Comparison of ENCODE assay signal across 23 cellular contexts in genomic region chr5:173236531-173237501, GRCh38. TPM values are rescaled to one million over a fixed set of nuclear protein-coding genes. Genes with fewer than 3 reads are reported as not detected.
DNase-seq lines count a peak whose midpoint lies in the region; ATAC-seq and TF ChIP-seq lines count a peak whose summit lies in the region.
"Had no signal": no experiment of that assay in that cellular context is flagged by ENCODE, and none has a peak within 500 bp of the region (broad histone marks: within the 10 kb centered on the region; RNA-seq: fewer than 3 reads in every experiment).

No MANE protein-coding gene starts in this region.

- H4K5ac ChIP-seq in mesendoderm (ENCODE audit: low read length): no peak overlapping the region

- no peak for TF ChIP-seq CTCF in type B pancreatic cell (conservative IDR thresholded peaks at IDR 0.05)
- no peak for TF ChIP-seq CTCF in gastroesophageal sphincter (IDR thresholded peaks at IDR 0.05)

- no peaks in the 10 kb centered on the region for H3K79me1 ChIP-seq in mesendoderm (ENCODE audit: low read length)

- no peak for TF ChIP-seq EP300 in gastroesophageal sphincter (IDR thresholded peaks at IDR 0.05)

- H3K4me1 Mint-ChIP-seq in stimulated activated naive CD8-positive, alpha-beta T cell treated with anti-CD3 and anti-CD28 coated beads, Interleukin-15, Interleukin-2, amounts not matched to agents 100 ng/mL and 50 ng/mL, for 24 hours (ENCODE audit: low read depth): peaks cover 57% of the 10 kb centered on the region
- peaks cover 20% of the 10 kb centered on the region for H3K4me1 Mint-ChIP-seq in activated T-helper 1 cell treated with anti-CD3 and anti-CD28 coated beads, Interleukin-12 subunit alpha, Interleukin-12 subunit beta, Interleukin-2, Interleukin-4 antibody, amounts not matched to agents 30 ng/mL and 10 ng/mL and 1 ng/mL, durations not matched to agents 14 hours and 24 hours and 36 hours (ENCODE audit: low read depth)
- H3K4me1 Mint-ChIP-seq in type B pancreatic cell (ENCODE audit: unreplicated experiment): peaks cover 47% of the 10 kb centered on the region

- H3K27me3 ChIP-seq in mesendoderm (ENCODE audit: insufficient read depth, low read length, poor library complexity) (peaks cover 57% of the 10 kb centered on the region), gastroesophageal sphincter (peaks cover 100% of the 10 kb centered on the region)

- no peaks in the 10 kb centered on the region for H3K79me2 ChIP-seq in mesendoderm (ENCODE audit: control insufficient read depth, insufficient read depth, low read length)

- TF ChIP-seq POLR2A in gastroesophageal sphincter (IDR thresholded peaks at IDR 0.05): no peak

- no peak overlapping the region for H2BK5ac ChIP-seq in mesendoderm (ENCODE audit: low read length)

- H3K36me3 ChIP-seq in mesendoderm (ENCODE audit: control insufficient read depth, insufficient read depth, low read length) (no peaks in the 10 kb centered on the region), gastroesophageal sphincter (no peaks in the 10 kb centered on the region)
- H3K36me3 ChIP-seq: ovary, Peyer's patch had no signal

- H3K9ac ChIP-seq in mesendoderm (ENCODE audit: low read length): no peak overlapping the region
- H3K9ac ChIP-seq: SK-N-SH had no signal

- H4K8ac ChIP-seq in mesendoderm (ENCODE audit: low read depth, low read length): no peak overlapping the region

- H2BK120ac ChIP-seq in mesendoderm (ENCODE audit: low read depth, low read length): no peak overlapping the region

- H3K4me3 ChIP-seq in mesendoderm (ENCODE audit: low read length) (no peak overlapping the region), gastroesophageal sphincter (no peak overlapping the region)
- H3K4me3 ChIP-seq: ovary, Peyer's patch, skin epidermis had no signal

- no peak for DNase-seq in stimulated activated naive CD8-positive, alpha-beta T cell treated with anti-CD3 and anti-CD28 coated beads, Interleukin-15, Interleukin-2, amounts not matched to agents 100 U/mL and 50 U/mL, for 24 hours
- DNase-seq in activated T-helper 1 cell treated with anti-CD3 and anti-CD28 coated beads, Interleukin-12 subunit alpha, Interleukin-12 subunit beta, Interleukin-2, Interleukin-4 antibody, amounts not matched to agents 30 ng/mL and 10 ng/mL and 1 ng/mL, durations not matched to agents 14 hours and 24 hours and 36 hours (ENCODE audit: low spot score): no peak
- peak; percentile 36 for DNase-seq in mesendoderm
- no peak for DNase-seq in type B pancreatic cell (ENCODE audit: extremely low spot score, unreplicated experiment)
- no peak for DNase-seq in midbrain (lab: John Stamatoyannopoulos, UW)
- DNase-seq: activated CD4-positive, alpha-beta T cell treated with anti-CD3 and anti-CD28 coated beads, Interleukin-2, amount 10 ng/mL, durations not matched to agents 7 days and 5 days; activated T-cell treated with anti-CD3 and anti-CD28 coated beads, Interleukin-2, amount 50 U/mL, for 4 hours; cerebellar nuclear complex; HCEC 1CT; hypothalamus; Kasumi-1; NCI-H1105 treated with DMSO at 0.1 percent for 48 hours; NCI-H2171 treated with DMSO at 0.1 percent for 48 hours; ovary; Peyer's patch; SK-N-SH; trophoblast cell had no signal

- H3K27ac ChIP-seq in mesendoderm (ENCODE audit: low read depth, low read length): no peak overlapping the region
- H3K27ac ChIP-seq in gastroesophageal sphincter: no peak overlapping the region
- H3K27ac ChIP-seq: ovary, Peyer's patch, skin epidermis had no signal

- H3K9me3 ChIP-seq in gastroesophageal sphincter: no peaks in the 10 kb centered on the region
- H3K9me3 ChIP-seq: ovary, Peyer's patch, SK-N-SH had no signal

- H3K4me3 Mint-ChIP-seq in stimulated activated naive CD8-positive, alpha-beta T cell treated with anti-CD3 and anti-CD28 coated beads, Interleukin-15, Interleukin-2, amounts not matched to agents 100 ng/mL and 50 ng/mL, for 24 hours: peak overlapping the region; percentile 51
- H3K4me3 Mint-ChIP-seq in activated T-helper 1 cell treated with anti-CD3 and anti-CD28 coated beads, Interleukin-12 subunit alpha, Interleukin-12 subunit beta, Interleukin-2, Interleukin-4 antibody, amounts not matched to agents 30 ng/mL and 10 ng/mL and 1 ng/mL, durations not matched to agents 14 hours and 24 hours and 36 hours: no peak overlapping the region
- H3K4me3 Mint-ChIP-seq in type B pancreatic cell: peak overlapping the region; percentile 71
- H3K4me3 Mint-ChIP-seq: activated T-cell treated with anti-CD3 and anti-CD28 coated beads, Interleukin-2, amount 50 U/mL, for 4 hours had no signal

- no peak overlapping the region for H3K27ac Mint-ChIP-seq in stimulated activated naive CD8-positive, alpha-beta T cell treated with anti-CD3 and anti-CD28 coated beads, Interleukin-15, Interleukin-2, amounts not matched to agents 100 ng/mL and 50 ng/mL, for 24 hours
- peak overlapping the region; percentile 76 for H3K27ac Mint-ChIP-seq in activated T-helper 1 cell treated with anti-CD3 and anti-CD28 coated beads, Interleukin-12 subunit alpha, Interleukin-12 subunit beta, Interleukin-2, Interleukin-4 antibody, amounts not matched to agents 30 ng/mL and 10 ng/mL and 1 ng/mL, durations not matched to agents 14 hours and 24 hours and 36 hours
- peak overlapping the region; percentile 16 for H3K27ac Mint-ChIP-seq in type B pancreatic cell

- ATAC-seq in stimulated activated naive CD8-positive, alpha-beta T cell treated with anti-CD3 and anti-CD28 coated beads, Interleukin-15, Interleukin-2, amounts not matched to agents 100 U/mL and 50 U/mL, for 24 hours: no peak
- no peak for ATAC-seq in GM19395 (IDR thresholded peaks at IDR 0.05; ENCODE audit: unreplicated experiment)
- no peak for ATAC-seq in gastroesophageal sphincter
- ATAC-seq: activated T-cell treated with anti-CD3 and anti-CD28 coated beads, Interleukin-2, amount 50 U/mL, for 4 hours had no signal

- H3K36me3 Mint-ChIP-seq in stimulated activated naive CD8-positive, alpha-beta T cell treated with anti-CD3 and anti-CD28 coated beads, Interleukin-15, Interleukin-2, amounts not matched to agents 100 ng/mL and 50 ng/mL, for 24 hours (ENCODE audit: low read depth): no peaks in the 10 kb centered on the region
- H3K36me3 Mint-ChIP-seq in activated T-helper 1 cell treated with anti-CD3 and anti-CD28 coated beads, Interleukin-12 subunit alpha, Interleukin-12 subunit beta, Interleukin-2, Interleukin-4 antibody, amounts not matched to agents 30 ng/mL and 10 ng/mL and 1 ng/mL, durations not matched to agents 14 hours and 24 hours and 36 hours (ENCODE audit: low read depth): peaks cover 1% of the 10 kb centered on the region
- peaks cover 3% of the 10 kb centered on the region for H3K36me3 Mint-ChIP-seq in type B pancreatic cell

- H3K18ac ChIP-seq in mesendoderm (ENCODE audit: low read length): no peak overlapping the region

- peaks cover 86% of the 10 kb centered on the region for H3K27me3 Mint-ChIP-seq in stimulated activated naive CD8-positive, alpha-beta T cell treated with anti-CD3 and anti-CD28 coated beads, Interleukin-15, Interleukin-2, amounts not matched to agents 100 ng/mL and 50 ng/mL, for 24 hours
- H3K27me3 Mint-ChIP-seq in activated T-helper 1 cell treated with anti-CD3 and anti-CD28 coated beads, Interleukin-12 subunit alpha, Interleukin-12 subunit beta, Interleukin-2, Interleukin-4 antibody, amounts not matched to agents 30 ng/mL and 10 ng/mL and 1 ng/mL, durations not matched to agents 14 hours and 24 hours and 36 hours (ENCODE audit: insufficient read depth): peaks cover 85% of the 10 kb centered on the region
- H3K27me3 Mint-ChIP-seq in type B pancreatic cell: peaks cover 98% of the 10 kb centered on the region

- no peaks in the 10 kb centered on the region for H3K9me3 Mint-ChIP-seq in stimulated activated naive CD8-positive, alpha-beta T cell treated with anti-CD3 and anti-CD28 coated beads, Interleukin-15, Interleukin-2, amounts not matched to agents 100 ng/mL and 50 ng/mL, for 24 hours
- no peaks in the 10 kb centered on the region for H3K9me3 Mint-ChIP-seq in activated T-helper 1 cell treated with anti-CD3 and anti-CD28 coated beads, Interleukin-12 subunit alpha, Interleukin-12 subunit beta, Interleukin-2, Interleukin-4 antibody, amounts not matched to agents 30 ng/mL and 10 ng/mL and 1 ng/mL, durations not matched to agents 14 hours and 24 hours and 36 hours
- no peaks in the 10 kb centered on the region for H3K9me3 Mint-ChIP-seq in type B pancreatic cell
- H3K9me3 Mint-ChIP-seq: activated CD4-positive, alpha-beta T cell treated with anti-CD3 and anti-CD28 coated beads, Interleukin-2, amount 10 ng/mL, durations not matched to agents 7 days and 5 days; activated T-cell treated with anti-CD3 and anti-CD28 coated beads, Interleukin-2, amount 50 U/mL, for 4 hours had no signal

- no peak overlapping the region for H2AK5ac ChIP-seq in mesendoderm (ENCODE audit: low read length)

- intact Hi-C loops in activated T-helper 1 cell treated with anti-CD3 and anti-CD28 coated beads, Interleukin-12 subunit alpha, Interleukin-12 subunit beta, Interleukin-2, Interleukin-4 antibody, amounts not matched to agents 30 ng/mL and 10 ng/mL and 1 ng/mL, durations not matched to agents 14 hours and 24 hours and 36 hours (cut with micrococcal nuclease): no loop called here

- peaks cover 11% of the 10 kb centered on the region for H3K4me1 ChIP-seq in mesendoderm (ENCODE audit: control insufficient read depth, low read depth, low read length)
- peaks cover 0 to 73% (median 26%) of the 10 kb centered on the region in 3 donors for H3K4me1 ChIP-seq in gastroesophageal sphincter

- H3K4me2 ChIP-seq in mesendoderm (ENCODE audit: low read length): no peak overlapping the region
- H3K4me2 ChIP-seq: SK-N-SH had no signal

- no peak overlapping the region for H3K56ac ChIP-seq in mesendoderm (ENCODE audit: low read length)

- WGBS in mesendoderm (ENCODE audit: extremely low coverage, insufficient coverage, low lambda C conversion rate): no CpG with 5 or more reads among the region's 61 CpGs
- WGBS in gastroesophageal sphincter (ENCODE audit: low coverage in 1 of 2), 2 donors: 9 to 32% methylated on average over 20 to 21 of the region's 61 CpGs

- no peak overlapping the region for H2BK15ac ChIP-seq in mesendoderm (replicated peaks; ENCODE audit: low read depth)

- H3K23ac ChIP-seq in mesendoderm (ENCODE audit: low read length): no peak overlapping the region

- no peak overlapping the region for H3K4ac ChIP-seq in mesendoderm (ENCODE audit: low read depth, low read length)

RNA-seq across cellular contexts. Expression of gene NKX2-5, which starts 1.8 kb away (rescaled TPM):
- not detected in 2 replicates for total RNA-seq in activated T-helper 1 cell treated with anti-CD3 and anti-CD28 coated beads, Interleukin-12 subunit alpha, Interleukin-12 subunit beta, Interleukin-2, Interleukin-4 antibody, amounts not matched to agents 30 ng/mL and 10 ng/mL and 1 ng/mL, durations not matched to agents 14 hours and 24 hours and 36 hours
- 0.44 TPM for polyA plus RNA-seq in mesendoderm (2013, experiment 1 of 2)
- polyA plus RNA-seq in mesendoderm (2013, experiment 2 of 2): 0.32 TPM
- total RNA-seq in type B pancreatic cell (ENCODE audit: low replicate concordance) (1.00 and 3.2 TPM in 2 replicates), gastroesophageal sphincter (not detected)
- total RNA-seq: activated CD4-positive, alpha-beta T cell treated with anti-CD3 and anti-CD28 coated beads, Interleukin-2, amount 10 ng/mL, durations not matched to agents 7 days and 5 days; activated T-cell treated with anti-CD3 and anti-CD28 coated beads, Interleukin-2, amount 50 U/mL, for 4 hours; kidney epithelial cell; mucosa of gallbladder; ovary; Peyer's patch had no signal
- polyA plus RNA-seq: ovary, SK-N-SH had no signal
